29 cellular contexts compared by ENCODE assay signal in the genomic region with DNA sequence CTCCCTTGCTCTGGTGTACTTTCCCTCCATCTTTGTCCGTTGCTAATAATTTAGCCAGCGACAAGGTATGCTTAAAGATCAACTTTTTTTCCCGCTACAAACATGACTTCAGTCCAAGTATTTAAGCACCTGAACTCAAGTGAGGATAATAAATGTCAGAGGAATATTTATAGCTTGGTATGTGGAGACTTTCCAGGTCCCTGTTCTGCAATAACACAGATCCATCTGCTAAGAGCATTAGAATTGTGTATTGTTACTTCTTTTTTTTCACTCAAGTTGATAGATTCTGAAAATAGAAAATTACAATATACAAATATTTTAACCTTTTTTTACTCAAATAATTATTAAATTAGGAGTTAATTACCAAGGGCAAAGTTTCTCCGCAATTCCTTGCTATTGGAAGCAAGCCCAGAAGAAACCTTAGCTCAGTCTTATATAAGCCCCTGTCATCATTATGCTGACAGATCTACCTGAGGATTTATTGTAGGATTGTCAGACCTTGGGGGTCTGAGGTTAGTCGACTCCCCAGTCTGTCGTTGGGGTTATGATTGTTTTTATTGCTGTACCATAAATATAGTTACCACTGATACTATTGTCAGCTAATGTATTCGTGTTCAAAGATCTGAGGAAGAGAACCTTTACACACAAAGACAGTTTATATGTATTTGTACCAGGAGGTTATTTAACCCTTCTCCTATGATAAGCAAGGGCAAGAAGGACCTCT.
"Had no signal": no experiment of that assay in that cellular context is flagged by ENCODE, and none has a peak within 500 bp of the region (broad histone marks: within the 10 kb centered on the region; RNA-seq: fewer than 3 reads in every experiment).

No MANE protein-coding gene starts in this region.

- H3K4me3 Mint-ChIP-seq: activated naive CD4-positive, alpha-beta T cell treated with anti-CD3 and anti-CD28 coated beads for 36 hours; activated naive CD8-positive, alpha-beta T cell treated with anti-CD3 and anti-CD28 coated beads for 36 hours; brain; dendritic cell treated with granulocyte-macrophage colony-stimulating factor and Interleukin-4, amounts not matched to agents 40 ng/mL and 50 ng/mL, for 4 days; endodermal cell; naive thymus-derived CD8-positive, alpha-beta T cell; neural progenitor cell; stimulated activated effector memory CD8-positive, alpha-beta T cell treated with anti-CD3 and anti-CD28 coated beads, Interleukin-12 subunit alpha, Interleukin-12 subunit beta, amount 100 ng/mL, for 72 hours; stimulated activated naive CD8-positive, alpha-beta T cell treated with anti-CD3 and anti-CD28 coated beads, Interleukin-15, Interleukin-2, amounts not matched to agents 100 ng/mL and 50 ng/mL, for 24 hours; T-helper 17 cell had no signal

- H3K27ac Mint-ChIP-seq: activated naive CD4-positive, alpha-beta T cell treated with anti-CD3 and anti-CD28 coated beads for 36 hours; activated naive CD8-positive, alpha-beta T cell treated with anti-CD3 and anti-CD28 coated beads for 36 hours; brain; dendritic cell treated with granulocyte-macrophage colony-stimulating factor and Interleukin-4, amounts not matched to agents 40 ng/mL and 50 ng/mL, for 4 days; endodermal cell; naive thymus-derived CD8-positive, alpha-beta T cell; neural progenitor cell; stimulated activated effector memory CD8-positive, alpha-beta T cell treated with anti-CD3 and anti-CD28 coated beads, Interleukin-12 subunit alpha, Interleukin-12 subunit beta, amount 100 ng/mL, for 72 hours; stimulated activated naive CD8-positive, alpha-beta T cell treated with anti-CD3 and anti-CD28 coated beads, Interleukin-15, Interleukin-2, amounts not matched to agents 100 ng/mL and 50 ng/mL, for 24 hours; T-helper 17 cell had no signal

- H3K36me3 ChIP-seq: adrenal gland, cardiac muscle cell, heart left ventricle, neural progenitor cell, upper lobe of left lung, WERI-Rb-1 had no signal

- H3K36me3 Mint-ChIP-seq: activated naive CD8-positive, alpha-beta T cell treated with anti-CD3 and anti-CD28 coated beads for 36 hours; brain; naive thymus-derived CD8-positive, alpha-beta T cell; neural progenitor cell; stimulated activated effector memory CD8-positive, alpha-beta T cell treated with anti-CD3 and anti-CD28 coated beads, Interleukin-12 subunit alpha, Interleukin-12 subunit beta, amount 100 ng/mL, for 72 hours had no signal

- H3K27ac ChIP-seq: adrenal gland, cardiac muscle cell, foreskin keratinocyte, neural progenitor cell, parathyroid adenoma, skin epidermis, upper lobe of left lung, WERI-Rb-1 had no signal

- H3K27me3 ChIP-seq: adrenal gland, cardiac muscle cell, heart left ventricle, neural progenitor cell, upper lobe of left lung had no signal

- H3K4me3 ChIP-seq: adrenal gland, cardiac muscle cell, heart left ventricle, neural progenitor cell, skin epidermis, upper lobe of left lung had no signal

- DNase-seq: activated CD4-positive, alpha-beta T cell treated with anti-CD3 and anti-CD28 coated beads for 48 hours; activated CD4-positive, alpha-beta T cell treated with anti-CD3 and anti-CD28 coated beads, Interleukin-2, amount 50 U/mL, for 48 hours; activated CD8-positive, alpha-beta memory T cell treated with anti-CD3 and anti-CD28 coated beads for 24 hours; activated effector memory CD4-positive, alpha-beta T cell treated with anti-CD3 and anti-CD28 coated beads, Interleukin-2, amount 50 U/mL, for 16 hours; activated naive CD4-positive, alpha-beta T cell treated with anti-CD3 and anti-CD28 coated beads for 36 hours; activated naive CD8-positive, alpha-beta T cell treated with anti-CD3 and anti-CD28 coated beads for 36 hours; adrenal gland; aorta; endodermal cell; foreskin keratinocyte; heart left ventricle; naive thymus-derived CD8-positive, alpha-beta T cell; occipital lobe; stimulated activated CD4-positive, alpha-beta T cell treated with anti-CD3 and anti-CD28 coated beads, Interleukin-4, amount 100 ng/mL, for 24 hours; substantia nigra; T-helper 17 cell; T1000; upper lobe of left lung; WERI-Rb-1 had no signal

- ATAC-seq: activated CD4-positive, CD25-positive, alpha-beta regulatory T cell treated with anti-CD3 and anti-CD28 coated beads, Interleukin-2, amount 50 U/mL, for 24 hours; esophagus mucosa; foreskin keratinocyte; naive thymus-derived CD8-positive, alpha-beta T cell; stimulated activated effector memory CD8-positive, alpha-beta T cell treated with anti-CD3 and anti-CD28 coated beads, Interleukin-12 subunit alpha, Interleukin-12 subunit beta, amount 100 ng/mL, for 72 hours; T-helper 17 cell had no signal

- H3K9me3 ChIP-seq: adrenal gland had no signal

- H3K27me3 Mint-ChIP-seq: activated naive CD8-positive, alpha-beta T cell treated with anti-CD3 and anti-CD28 coated beads for 36 hours; brain; dendritic cell treated with granulocyte-macrophage colony-stimulating factor and Interleukin-4, amounts not matched to agents 40 ng/mL and 50 ng/mL, for 4 days; naive thymus-derived CD8-positive, alpha-beta T cell; stimulated activated naive CD8-positive, alpha-beta T cell treated with anti-CD3 and anti-CD28 coated beads, Interleukin-15, Interleukin-2, amounts not matched to agents 100 ng/mL and 50 ng/mL, for 24 hours; T-helper 17 cell had no signal

- H3K4me1 ChIP-seq: adrenal gland, foreskin keratinocyte, neural progenitor cell, parathyroid adenoma, upper lobe of left lung had no signal

- H3K9me3 Mint-ChIP-seq: neural progenitor cell had no signal

- H3K4me1 Mint-ChIP-seq: activated naive CD8-positive, alpha-beta T cell treated with anti-CD3 and anti-CD28 coated beads for 36 hours; brain; endodermal cell; naive thymus-derived CD8-positive, alpha-beta T cell; neural progenitor cell; stimulated activated effector memory CD8-positive, alpha-beta T cell treated with anti-CD3 and anti-CD28 coated beads, Interleukin-12 subunit alpha, Interleukin-12 subunit beta, amount 100 ng/mL, for 72 hours; T-helper 17 cell had no signal
